30 cellular contexts compared by ENCODE assay signal in genomic region chr17:35428229-35428628, GRCh38. TPM values are rescaled to one million over a fixed set of nuclear protein-coding genes. Genes with fewer than 3 reads are reported as not detected.
DNase-seq lines count a peak whose midpoint lies in the region; ATAC-seq and TF ChIP-seq lines count a peak whose summit lies in the region.
"Had no signal": no experiment of that assay in that cellular context is flagged by ENCODE, and none has a peak within 500 bp of the region (broad histone marks: within the 10 kb centered on the region; RNA-seq: fewer than 3 reads in every experiment).

No MANE protein-coding gene starts in this region.

- peak overlapping the region; percentile 24 for H3K4me3 Mint-ChIP-seq in activated naive CD8-positive, alpha-beta T cell
- no peak overlapping the region for H3K4me3 Mint-ChIP-seq in activated naive CD8-positive, alpha-beta T cell treated with anti-CD3 and anti-CD28 coated beads, Interleukin-2, amount 50 U/mL, for 24 hours
- peak overlapping the region; percentile 37 for H3K4me3 Mint-ChIP-seq in activated T-helper 1 cell treated with anti-CD3 and anti-CD28 coated beads, Interleukin-12 subunit alpha, Interleukin-12 subunit beta, Interleukin-2, Interleukin-4 antibody, amounts not matched to agents 30 ng/mL and 10 ng/mL and 1 ng/mL, durations not matched to agents 14 hours and 24 hours and 36 hours
- H3K4me3 Mint-ChIP-seq in chondrocyte (ENCODE audit: unreplicated experiment): no peak overlapping the region
- H3K4me3 Mint-ChIP-seq: B cell; stimulated activated naive CD8-positive, alpha-beta T cell treated with anti-CD3 and anti-CD28 coated beads, Interleukin-15, Interleukin-2, amounts not matched to agents 100 ng/mL and 50 ng/mL, for 24 hours; T-cell had no signal

- H3K27ac ChIP-seq in KOPT-K1 (ENCODE audit: low read depth, low read length, poor library complexity, severe bottlenecking): peak overlapping the region; percentile 43
- H3K27ac ChIP-seq: adrenal gland, body of pancreas, gastrocnemius medialis, neutrophil, SJSA1, uterus had no signal

- H3K9me3 ChIP-seq in KOPT-K1 (ENCODE audit: insufficient read depth, low read length, poor library complexity, severe bottlenecking): no peaks in the 10 kb centered on the region
- H3K9me3 ChIP-seq: adrenal gland, body of pancreas, gastrocnemius medialis, neutrophil, SJSA1, uterus had no signal

- DNase-seq in activated naive CD8-positive, alpha-beta T cell treated with anti-CD3 and anti-CD28 coated beads, Interleukin-2, amount 50 U/mL, for 24 hours: no peak
- no peak for DNase-seq in activated T-helper 1 cell treated with anti-CD3 and anti-CD28 coated beads, Interleukin-12 subunit alpha, Interleukin-12 subunit beta, Interleukin-2, Interleukin-4 antibody, amounts not matched to agents 30 ng/mL and 10 ng/mL and 1 ng/mL, durations not matched to agents 14 hours and 24 hours and 36 hours (ENCODE audit: low spot score)
- DNase-seq in chondrocyte (ENCODE audit: low spot score): no peak
- DNase-seq in NCI-H345 (lab: John Stamatoyannopoulos, UW): no peak
- DNase-seq in H7: no peak
- DNase-seq: ACHN; activated CD4-positive, alpha-beta T cell treated with anti-CD3 and anti-CD28 coated beads, Interleukin-2, amount 50 U/mL, for 4 hours; activated CD4-positive, CD25-positive, alpha-beta regulatory T cell; activated effector memory CD4-positive, alpha-beta T cell treated with Interleukin-2 at 50 U/mL for 16 hours; adrenal gland; body of pancreas; COR-L47; DMS53; gastrocnemius medialis; kidney glomerular epithelial cell; NCI-H1092; NCI-H1694 treated with DMSO at 0.1 percent for 48 hours; NCI-H446 treated with DMSO at 0.1 percent for 48 hours; NCI-H774; right cardiac atrium; stimulated activated CD4-positive, alpha-beta T cell treated with anti-CD3 and anti-CD28 coated beads, Interleukin-1b, Interleukin-23, amount 100 ng/mL, for 48 hours; T-cell; uterus had no signal

- H3K27me3 Mint-ChIP-seq in activated naive CD8-positive, alpha-beta T cell: no peaks in the 10 kb centered on the region
- no peaks in the 10 kb centered on the region for H3K27me3 Mint-ChIP-seq in activated naive CD8-positive, alpha-beta T cell treated with anti-CD3 and anti-CD28 coated beads, Interleukin-2, amount 50 U/mL, for 24 hours
- no peaks in the 10 kb centered on the region for H3K27me3 Mint-ChIP-seq in activated T-helper 1 cell treated with anti-CD3 and anti-CD28 coated beads, Interleukin-12 subunit alpha, Interleukin-12 subunit beta, Interleukin-2, Interleukin-4 antibody, amounts not matched to agents 30 ng/mL and 10 ng/mL and 1 ng/mL, durations not matched to agents 14 hours and 24 hours and 36 hours (ENCODE audit: insufficient read depth)
- H3K27me3 Mint-ChIP-seq in chondrocyte (ENCODE audit: low read depth): no peaks in the 10 kb centered on the region
- H3K27me3 Mint-ChIP-seq: B cell; stimulated activated naive CD8-positive, alpha-beta T cell treated with anti-CD3 and anti-CD28 coated beads, Interleukin-15, Interleukin-2, amounts not matched to agents 100 ng/mL and 50 ng/mL, for 24 hours; T-cell had no signal

- TF ChIP-seq CTCF in chondrocyte (IDR thresholded peaks at IDR 0.05): no peak

- H3K36me3 Mint-ChIP-seq in activated naive CD8-positive, alpha-beta T cell: peaks cover 3% of the 10 kb centered on the region
- H3K36me3 Mint-ChIP-seq in activated naive CD8-positive, alpha-beta T cell treated with anti-CD3 and anti-CD28 coated beads, Interleukin-2, amount 50 U/mL, for 24 hours (ENCODE audit: low read depth): no peaks in the 10 kb centered on the region
- H3K36me3 Mint-ChIP-seq in activated T-helper 1 cell treated with anti-CD3 and anti-CD28 coated beads, Interleukin-12 subunit alpha, Interleukin-12 subunit beta, Interleukin-2, Interleukin-4 antibody, amounts not matched to agents 30 ng/mL and 10 ng/mL and 1 ng/mL, durations not matched to agents 14 hours and 24 hours and 36 hours (ENCODE audit: low read depth): peaks cover 18% of the 10 kb centered on the region
- H3K36me3 Mint-ChIP-seq in chondrocyte (ENCODE audit: low read depth): no peaks in the 10 kb centered on the region
- H3K36me3 Mint-ChIP-seq: T-cell had no signal

- no peak overlapping the region for H3K4me3 ChIP-seq in H7 (ENCODE audit: insufficient read depth, low read depth, low read length)
- H3K4me3 ChIP-seq: adrenal gland, body of pancreas, gastrocnemius medialis, SJSA1, uterus had no signal

- H3K27ac Mint-ChIP-seq in activated naive CD8-positive, alpha-beta T cell: peak overlapping the region; percentile 30
- H3K27ac Mint-ChIP-seq in activated naive CD8-positive, alpha-beta T cell treated with anti-CD3 and anti-CD28 coated beads, Interleukin-2, amount 50 U/mL, for 24 hours: no peak overlapping the region
- peak overlapping the region; percentile 34 for H3K27ac Mint-ChIP-seq in activated T-helper 1 cell treated with anti-CD3 and anti-CD28 coated beads, Interleukin-12 subunit alpha, Interleukin-12 subunit beta, Interleukin-2, Interleukin-4 antibody, amounts not matched to agents 30 ng/mL and 10 ng/mL and 1 ng/mL, durations not matched to agents 14 hours and 24 hours and 36 hours
- H3K27ac Mint-ChIP-seq in chondrocyte (ENCODE audit: unreplicated experiment): no peak overlapping the region
- H3K27ac Mint-ChIP-seq: B cell; stimulated activated naive CD8-positive, alpha-beta T cell treated with anti-CD3 and anti-CD28 coated beads, Interleukin-15, Interleukin-2, amounts not matched to agents 100 ng/mL and 50 ng/mL, for 24 hours had no signal

- no peaks in the 10 kb centered on the region for H3K9me3 Mint-ChIP-seq in activated naive CD8-positive, alpha-beta T cell (ENCODE audit: low read depth)
- no peaks in the 10 kb centered on the region for H3K9me3 Mint-ChIP-seq in activated naive CD8-positive, alpha-beta T cell treated with anti-CD3 and anti-CD28 coated beads, Interleukin-2, amount 50 U/mL, for 24 hours
- no peaks in the 10 kb centered on the region for H3K9me3 Mint-ChIP-seq in activated T-helper 1 cell treated with anti-CD3 and anti-CD28 coated beads, Interleukin-12 subunit alpha, Interleukin-12 subunit beta, Interleukin-2, Interleukin-4 antibody, amounts not matched to agents 30 ng/mL and 10 ng/mL and 1 ng/mL, durations not matched to agents 14 hours and 24 hours and 36 hours
- H3K9me3 Mint-ChIP-seq in chondrocyte (ENCODE audit: low read depth): no peaks in the 10 kb centered on the region
- H3K9me3 Mint-ChIP-seq: stimulated activated naive CD8-positive, alpha-beta T cell treated with anti-CD3 and anti-CD28 coated beads, Interleukin-15, Interleukin-2, amounts not matched to agents 100 ng/mL and 50 ng/mL, for 24 hours; T-cell had no signal

- H3K4me1 Mint-ChIP-seq in activated naive CD8-positive, alpha-beta T cell (ENCODE audit: low read depth): peaks cover 41% of the 10 kb centered on the region
- peaks cover 35% of the 10 kb centered on the region for H3K4me1 Mint-ChIP-seq in activated naive CD8-positive, alpha-beta T cell treated with anti-CD3 and anti-CD28 coated beads, Interleukin-2, amount 50 U/mL, for 24 hours
- peaks cover 56% of the 10 kb centered on the region for H3K4me1 Mint-ChIP-seq in activated T-helper 1 cell treated with anti-CD3 and anti-CD28 coated beads, Interleukin-12 subunit alpha, Interleukin-12 subunit beta, Interleukin-2, Interleukin-4 antibody, amounts not matched to agents 30 ng/mL and 10 ng/mL and 1 ng/mL, durations not matched to agents 14 hours and 24 hours and 36 hours (ENCODE audit: low read depth)
- H3K4me1 Mint-ChIP-seq in chondrocyte (ENCODE audit: low read depth): peaks cover 30% of the 10 kb centered on the region

- intact Hi-C loops in activated T-helper 1 cell treated with anti-CD3 and anti-CD28 coated beads, Interleukin-12 subunit alpha, Interleukin-12 subunit beta, Interleukin-2, Interleukin-4 antibody, amounts not matched to agents 30 ng/mL and 10 ng/mL and 1 ng/mL, durations not matched to agents 14 hours and 24 hours and 36 hours (cut with micrococcal nuclease): no loop called here

- H3K36me3 ChIP-seq in KOPT-K1 (ENCODE audit: insufficient read depth, low read length): no peaks in the 10 kb centered on the region
- no peaks in the 10 kb centered on the region for H3K36me3 ChIP-seq in H7 (replicated peaks; ENCODE audit: control insufficient read depth, insufficient read depth, low read length)
- H3K36me3 ChIP-seq: adrenal gland, gastrocnemius medialis, neutrophil, uterus had no signal

- H3K27me3 ChIP-seq in H7 (ENCODE audit: control insufficient read depth, insufficient read depth, low read length): no peaks in the 10 kb centered on the region; the same call in 1 of the 2 replicates
- H3K27me3 ChIP-seq: adrenal gland, body of pancreas, SJSA1, uterus had no signal

- ATAC-seq in activated naive CD8-positive, alpha-beta T cell treated with anti-CD3 and anti-CD28 coated beads, Interleukin-2, amount 50 U/mL, for 24 hours: no peak
- ATAC-seq: body of pancreas, gastrocnemius medialis, right cardiac atrium had no signal

RNA-seq across cellular contexts. Expression of gene SLFN12, which starts 4.1 kb away (rescaled TPM):
- 6.6 and 8.4 TPM in 2 replicates for total RNA-seq in activated T-helper 1 cell treated with anti-CD3 and anti-CD28 coated beads, Interleukin-12 subunit alpha, Interleukin-12 subunit beta, Interleukin-2, Interleukin-4 antibody, amounts not matched to agents 30 ng/mL and 10 ng/mL and 1 ng/mL, durations not matched to agents 14 hours and 24 hours and 36 hours
- total RNA-seq in chondrocyte: 10.5 to 19.2 TPM (median 13.1 TPM) in 3 replicates
- total RNA-seq in H7 (2014; rRNA removed; shearing (Covaris generic)): 11.3 and 12.5 TPM in 2 replicates

RNA-seq across cellular contexts. Expression of gene SLFN13, which starts 20.3 kb away (rescaled TPM):
- total RNA-seq in activated T-helper 1 cell treated with anti-CD3 and anti-CD28 coated beads, Interleukin-12 subunit alpha, Interleukin-12 subunit beta, Interleukin-2, Interleukin-4 antibody, amounts not matched to agents 30 ng/mL and 10 ng/mL and 1 ng/mL, durations not matched to agents 14 hours and 24 hours and 36 hours: 32.2 and 32.7 TPM in 2 replicates
- 4.5 to 5.0 TPM (median 4.9 TPM) in 3 replicates for total RNA-seq in chondrocyte
- 19.8 and 21.3 TPM in 2 replicates for total RNA-seq in H7 (2014; rRNA removed; shearing (Covaris generic))

RNA-seq across cellular contexts. Expression of gene SLFN11, which starts 54.8 kb away (rescaled TPM):
- 70.8 and 76.0 TPM in 2 replicates for total RNA-seq in activated T-helper 1 cell treated with anti-CD3 and anti-CD28 coated beads, Interleukin-12 subunit alpha, Interleukin-12 subunit beta, Interleukin-2, Interleukin-4 antibody, amounts not matched to agents 30 ng/mL and 10 ng/mL and 1 ng/mL, durations not matched to agents 14 hours and 24 hours and 36 hours
- total RNA-seq in chondrocyte: 15.2 to 19.0 TPM (median 18.2 TPM) in 3 replicates
- total RNA-seq in H7 (2014; rRNA removed; shearing (Covaris generic)): 0.21 and 0.41 TPM in 2 replicates
- total RNA-seq: G401 had no signal

Comparison
In these comparisons a context has a peak if more than half of its experiments do, and no peak if none do; other contexts are left out.
1. H3K27ac Mint-ChIP-seq: peak in activated naive CD8-positive, alpha-beta T cell (single experiment) and activated T-helper 1 cell treated with anti-CD3 and anti-CD28 coated beads, Interleukin-12 subunit alpha, Interleukin-12 subunit beta, Interleukin-2, Interleukin-4 antibody, amounts not matched to agents 30 ng/mL and 10 ng/mL and 1 ng/mL, durations not matched to agents 14 hours and 24 hours and 36 hours (single experiment); none in activated naive CD8-positive, alpha-beta T cell treated with anti-CD3 and anti-CD28 coated beads, Interleukin-2, amount 50 U/mL, for 24 hours (single experiment) and chondrocyte (single experiment).
2. H3K4me3 Mint-ChIP-seq: peak in activated naive CD8-positive, alpha-beta T cell (single experiment) and activated T-helper 1 cell treated with anti-CD3 and anti-CD28 coated beads, Interleukin-12 subunit alpha, Interleukin-12 subunit beta, Interleukin-2, Interleukin-4 antibody, amounts not matched to agents 30 ng/mL and 10 ng/mL and 1 ng/mL, durations not matched to agents 14 hours and 24 hours and 36 hours (single experiment); none in activated naive CD8-positive, alpha-beta T cell treated with anti-CD3 and anti-CD28 coated beads, Interleukin-2, amount 50 U/mL, for 24 hours (single experiment) and chondrocyte (single experiment).
3. RNA of gene SLFN11, which starts 54.8 kb away (total RNA-seq): 70.8 to 76.0 TPM in activated T-helper 1 cell treated with anti-CD3 and anti-CD28 coated beads, Interleukin-12 subunit alpha, Interleukin-12 subunit beta, Interleukin-2, Interleukin-4 antibody, amounts not matched to agents 30 ng/mL and 10 ng/mL and 1 ng/mL, durations not matched to agents 14 hours and 24 hours and 36 hours and 15.2 to 19.0 TPM in chondrocyte; 0.21 to 0.41 TPM in H7; every median in the first group is over 10 times any median in the second.